Comparison of ENCODE assay signal across 20 cellular contexts in the genomic region with DNA sequence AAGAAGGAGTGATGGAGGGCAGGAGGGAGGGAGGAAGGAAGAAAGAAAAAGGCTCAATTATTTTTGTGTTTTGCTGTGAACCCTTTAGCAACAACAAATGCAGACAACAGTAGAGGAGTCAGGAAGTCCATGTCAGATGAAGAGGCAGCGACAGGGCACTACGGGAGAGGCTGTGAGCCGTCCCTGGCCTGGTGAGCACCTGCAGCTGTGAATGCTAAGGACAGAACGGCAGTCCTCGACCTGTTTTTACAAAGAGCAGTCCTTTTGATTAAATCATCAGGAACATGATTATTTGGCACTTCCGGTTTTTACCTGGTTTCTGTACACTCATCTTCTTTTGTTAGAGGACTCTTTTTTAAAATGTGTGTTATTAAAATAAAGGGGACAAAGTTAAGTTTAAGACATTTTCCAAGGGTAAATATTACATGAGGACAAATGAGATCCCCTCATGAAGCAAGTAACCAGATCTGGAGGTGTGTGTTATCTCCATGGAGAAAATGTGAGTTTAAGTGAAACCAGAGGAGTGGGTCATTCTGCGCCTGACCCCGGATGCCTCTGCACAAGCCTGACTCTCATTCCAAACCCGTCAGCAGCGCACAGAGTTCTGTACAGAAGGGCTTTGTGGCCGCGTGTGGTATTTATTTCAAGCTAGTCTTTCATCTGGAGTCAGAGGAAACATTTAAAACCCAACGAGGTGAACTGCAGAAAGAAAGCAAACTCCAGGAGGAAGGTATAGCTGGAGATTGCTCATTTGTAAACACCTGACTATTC.
A peak's percentile ranks its signal among the peaks of the same experiment; 100 is the strongest.
DNase-seq lines count a peak whose midpoint lies in the region; ATAC-seq and TF ChIP-seq lines count a peak whose summit lies in the region.
"Had no signal": no experiment of that assay in that cellular context is flagged by ENCODE, and none has a peak within 500 bp of the region (broad histone marks: within the 10 kb centered on the region; RNA-seq: fewer than 3 reads in every experiment).

No MANE protein-coding gene starts in this region.

- no peak overlapping the region for H3K9ac ChIP-seq in neuronal stem cell (ENCODE audit: low read depth, low read length, poor library complexity)

- no peaks in the 10 kb centered on the region for H3K27me3 ChIP-seq in neuronal stem cell (ENCODE audit: control insufficient read depth in 3 of 3, insufficient read depth in 3 of 3, low read depth in 1 of 3, low read length in 3 of 3)
- H3K27me3 ChIP-seq: adrenal gland had no signal

- no peak overlapping the region for H2BK120ac ChIP-seq in neuronal stem cell (ENCODE audit: low read depth, low read length)

- peaks cover 11 to 28% of the 10 kb centered on the region in 2 donors for H3K4me1 ChIP-seq in neuronal stem cell (ENCODE audit: control insufficient read depth in 2 of 2, insufficient read depth in 1 of 2, low read depth in 1 of 2, low read length in 2 of 2)
- H3K4me1 ChIP-seq: prostate gland had no signal

- no peaks in the 10 kb centered on the region for H3K79me1 ChIP-seq in neuronal stem cell (ENCODE audit: low read depth, low read length)

- no peak overlapping the region for H2BK12ac ChIP-seq in neuronal stem cell (ENCODE audit: low read length)

- no peaks in the 10 kb centered on the region for H3K36me3 ChIP-seq in neuronal stem cell (replicated peaks in 1 of 2; ENCODE audit: control insufficient read depth in 2 of 2, insufficient read depth in 2 of 2, low read length in 2 of 2)
- H3K36me3 ChIP-seq: adrenal gland, prostate gland had no signal

- H3K4me2 ChIP-seq in neuronal stem cell (ENCODE audit: insufficient read depth, low read length, poor library complexity, severe bottlenecking), result no peak overlapping the region
- H3K4me2 ChIP-seq: PC-9 had no signal

- H3K27ac ChIP-seq in neuronal stem cell (replicated peaks; ENCODE audit: low read length), result no peak overlapping the region
- H3K27ac ChIP-seq: PC-9, prostate gland had no signal

- no peak overlapping the region for H3K4ac ChIP-seq in neuronal stem cell (ENCODE audit: low read length)

- no peak overlapping the region for H3K14ac ChIP-seq in neuronal stem cell (ENCODE audit: low read length)

- H3K23ac ChIP-seq in neuronal stem cell (ENCODE audit: low read depth, low read length, poor library complexity), result no peak overlapping the region

- H4K8ac ChIP-seq in neuronal stem cell (ENCODE audit: low read depth, low read length), result no peak overlapping the region

- TF ChIP-seq CTCF in choroid plexus epithelial cell (conservative IDR thresholded peaks at IDR 0.05; ENCODE audit: low read depth, low read length), result peak; percentile 38

- H2AK5ac ChIP-seq in neuronal stem cell (ENCODE audit: low read depth, low read length), result no peak overlapping the region

- ATAC-seq in HG03135 (IDR thresholded peaks at IDR 0.05; ENCODE audit: unreplicated experiment), result no peak
- ATAC-seq: activated T-cell treated with anti-CD3 and anti-CD28 coated beads, Interleukin-2, amount 50 U/mL, for 4 hours; GM12878; K562; stimulated activated effector memory CD8-positive, alpha-beta T cell treated with anti-CD3 and anti-CD28 coated beads, Interleukin-12 subunit alpha, Interleukin-12 subunit beta, amount 100 ng/mL, for 72 hours had no signal

- no peak overlapping the region for H3K4me3 ChIP-seq in choroid plexus epithelial cell (ENCODE audit: low read depth, low read length)
- peak overlapping the region in 1 of 2 donors; percentile 5 for H3K4me3 ChIP-seq in neuronal stem cell (ENCODE audit: low read length in 2 of 2)
- H3K4me3 ChIP-seq: adrenal gland, GM12878, K562, PC-9, prostate gland had no signal

- WGBS in neuronal stem cell (ENCODE audit: extremely low coverage in 2 of 2, insufficient read length in 2 of 2, insufficient replicate concordance in 1 of 2), 2 donors, result no CpG with 5 or more reads among the region's 13 CpGs

- H4K91ac ChIP-seq in neuronal stem cell (ENCODE audit: low read depth, low read length, poor library complexity), result no peak overlapping the region

- peak overlapping the region; percentile 88 for H3K18ac ChIP-seq in neuronal stem cell (ENCODE audit: low read length)

- no peaks in the 10 kb centered on the region for H3K9me3 ChIP-seq in neuronal stem cell (replicated peaks in 1 of 2; ENCODE audit: control insufficient read depth in 2 of 2, insufficient read depth in 1 of 2, low read depth in 1 of 2, low read length in 2 of 2)
- H3K9me3 ChIP-seq: adrenal gland, prostate gland had no signal

- DNase-seq in ELF-1 (ENCODE audit: low read depth, low spot score) (peak; percentile 28), NCI-H510A (lab: John Stamatoyannopoulos, UW) (peak; percentile 36), choroid plexus epithelial cell (ENCODE audit: low read depth) (peak; percentile 96), neuronal stem cell (ENCODE audit: low spot score) (peak; percentile 18), NCI-H187 (lab: John Stamatoyannopoulos, UW) (no peak), DMS79 treated with DMSO at 0.1 percent for 48 hours (lab: John Stamatoyannopoulos, UW) (no peak), T-helper 9 cell (no peak)
- DNase-seq: activated T-cell treated with anti-CD3 and anti-CD28 coated beads, Interleukin-2, amount 50 U/mL, for 4 hours; adrenal gland; DND-41; foreskin fibroblast; mesendoderm; NCI-H2171; PC-9; stimulated activated CD4-positive, alpha-beta T cell treated with anti-CD3 and anti-CD28 coated beads, Interleukin-4, amount 100 ng/mL, for 24 hours had no signal

- peak overlapping the region; percentile 71 for H2AFZ ChIP-seq in neuronal stem cell (ENCODE audit: low read length)
- H2AFZ ChIP-seq: PC-9 had no signal

- H2BK15ac ChIP-seq in neuronal stem cell (ENCODE audit: low read length), result no peak overlapping the region

- no peak overlapping the region for H2BK5ac ChIP-seq in neuronal stem cell (ENCODE audit: low read length)

Comparison
In these comparisons a context has a peak if more than half of its experiments do, and no peak if none do; other contexts are left out.
1. DNase-seq: peak in ELF-1 (single experiment), NCI-H510A (single experiment), choroid plexus epithelial cell (single experiment) and neuronal stem cell (single experiment); none in NCI-H187 (0 of 2), DMS79 treated with DMSO at 0.1 percent for 48 hours (single experiment) and T-helper 9 cell (single experiment).